In genomic region chr7:92134271-92135099, GRCh38 we compare ENCODE assay signal across 1 cellular context.
TF ChIP-seq lines count a peak whose summit lies in the region.

Gene CYP51A1 (minus strand): TSS chr7:92134477. CDS start chr7:92134364, 113 bp downstream.

TF ChIP-seq in HEK293, 187 proteins besides CTCF, POLR2A, EP300 and RAD21 (continued from another document and continues in another):
- no peak for TF ChIP-seq ZBTB6 (tag by site-specific recombination; IDR thresholded peaks at IDR 0.05)
- peak; percentile 86 for TF ChIP-seq ZBTB26 (tag by site-specific recombination; optimal IDR thresholded peaks at IDR 0.05)
- TF ChIP-seq ZNF148 (tag by site-specific recombination; IDR thresholded peaks at IDR 0.05; ENCODE audit: borderline replicate concordance): no peak
- no peak for TF ChIP-seq ZNF404 (tag by site-specific recombination; IDR thresholded peaks at IDR 0.05)
- no peak for TF ChIP-seq ZNF473 (tag by site-specific recombination; IDR thresholded peaks at IDR 0.05)
- TF ChIP-seq ZNF302 (tag by site-specific recombination; IDR thresholded peaks at IDR 0.05; ENCODE audit: low read depth): no peak
- TF ChIP-seq ZNF518A (tag by site-specific recombination; conservative IDR thresholded peaks at IDR 0.05; ENCODE audit: low read depth): peak; percentile 55
- TF ChIP-seq FEZF1 (tag by site-specific recombination; IDR thresholded peaks at IDR 0.05): peak; percentile 22; the same call in 1 of the 2 replicates
- TF ChIP-seq HIC1 (tag by site-specific recombination; IDR thresholded peaks at IDR 0.05): no peak; the same call in none of the 2 replicates
- peak; percentile 99 for TF ChIP-seq ZNF501 (tag by site-specific recombination; IDR thresholded peaks at IDR 0.05)
- TF ChIP-seq BCL6B (tag by site-specific recombination; IDR thresholded peaks at IDR 0.05): no peak
- no peak for TF ChIP-seq ZNF26 (tag by site-specific recombination; IDR thresholded peaks at IDR 0.05)
- TF ChIP-seq ZNF621 (tag by site-specific recombination; IDR thresholded peaks at IDR 0.05): no peak
- no peak for TF ChIP-seq ZNF133 (tag by site-specific recombination; IDR thresholded peaks at IDR 0.05)
- peak; percentile 67; the same call in 1 of the 2 replicates for TF ChIP-seq REPIN1 (tag by site-specific recombination; IDR thresholded peaks at IDR 0.05; ENCODE audit: low read depth)
- TF ChIP-seq ZNF521 (tag by site-specific recombination; IDR thresholded peaks at IDR 0.05): no peak
- TF ChIP-seq SP2 (tag by site-specific recombination; IDR thresholded peaks at IDR 0.05): peak; percentile 85
- TF ChIP-seq ZBTB10 (tag by site-specific recombination; IDR thresholded peaks at IDR 0.05): peak; percentile 45; the same call in 1 of the 2 replicates
- no peak for TF ChIP-seq ZBTB44 (tag by site-specific recombination; IDR thresholded peaks at IDR 0.05)
- TF ChIP-seq OSR2 (tag by site-specific recombination; IDR thresholded peaks at IDR 0.05): peak; percentile 26; the same call in 1 of the 2 replicates
- peak; percentile 94 for TF ChIP-seq ZXDB (tag by site-specific recombination; IDR thresholded peaks at IDR 0.05)
- no peak for TF ChIP-seq BCL11A (tag by site-specific recombination; IDR thresholded peaks at IDR 0.05; ENCODE audit: low read depth)
- TF ChIP-seq SCRT2 (tag by site-specific recombination; IDR thresholded peaks at IDR 0.05): peak; percentile 79
- TF ChIP-seq ZBTB21 (tag by site-specific recombination; IDR thresholded peaks at IDR 0.05): peak; percentile 50; the same call in 1 of the 2 replicates
- peak; percentile 77 for TF ChIP-seq INSM2 (tag by site-specific recombination; IDR thresholded peaks at IDR 0.05)
- no peak for TF ChIP-seq ZNF37A (tag by site-specific recombination; IDR thresholded peaks at IDR 0.05)
- no peak for TF ChIP-seq ZBTB49 (tag by site-specific recombination; IDR thresholded peaks at IDR 0.05; ENCODE audit: low read depth)
- TF ChIP-seq ZBTB1 (tag by site-specific recombination; IDR thresholded peaks at IDR 0.05): 0 out of 2 replicates have a peak, but pooled peaks have one; percentile 46
